ENCODE assay signal across 17 cellular contexts in the genomic region with DNA sequence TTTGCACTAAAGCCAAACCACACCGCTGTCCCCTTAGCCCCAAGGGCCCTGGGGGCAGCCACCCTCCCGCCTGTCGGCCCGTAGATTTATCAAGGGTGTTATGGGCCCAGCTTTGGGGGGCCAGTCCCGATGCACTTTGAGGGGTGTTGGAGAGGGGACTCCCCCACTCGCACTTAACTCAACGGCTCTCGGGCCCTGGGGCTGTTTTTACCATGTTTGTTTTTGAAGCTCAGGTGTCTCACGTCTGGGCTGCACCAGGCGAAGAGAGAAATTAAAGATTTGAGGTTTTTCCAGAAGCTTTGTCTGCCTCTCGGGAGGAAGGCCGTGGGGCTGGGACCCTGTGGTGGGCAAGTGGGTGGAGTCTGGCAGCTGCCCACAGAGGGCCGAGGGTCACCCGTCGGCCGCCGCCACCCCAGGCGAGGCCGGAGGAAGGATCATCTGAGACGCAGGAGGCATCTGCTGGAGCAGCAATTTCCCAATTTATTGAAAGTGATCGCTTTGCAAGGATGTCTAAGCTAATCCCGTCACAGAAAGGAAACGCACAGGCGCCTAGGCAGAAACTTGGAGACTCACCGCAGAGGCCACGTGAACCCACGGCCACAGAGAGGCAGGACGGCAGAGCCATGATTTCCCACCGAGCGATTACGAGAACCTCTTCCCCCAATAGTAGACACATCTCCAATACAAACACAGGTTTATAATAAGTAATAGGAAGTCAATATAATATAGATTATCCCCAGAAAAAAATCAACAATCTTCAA. TPM values are rescaled to one million over a fixed set of nuclear protein-coding genes. Genes with fewer than 3 reads are reported as not detected.
DNase-seq lines count a peak whose midpoint lies in the region; ATAC-seq, FAIRE-seq and TF ChIP-seq lines count a peak whose summit lies in the region.
"Had no signal": no experiment of that assay in that cellular context is flagged by ENCODE, and none has a peak within 500 bp of the region (broad histone marks: within the 10 kb centered on the region; RNA-seq: fewer than 3 reads in every experiment).

No MANE protein-coding gene starts in this region.

- 93% methylated on average over 25 of the region's 31 CpGs for WGBS in K562 (ENCODE audit: insufficient coverage, low coverage, missing lambda C conversion rate)

- peaks cover 24% of the 10 kb centered on the region for H3K36me3 ChIP-seq in A673 (ENCODE audit: insufficient read depth, low read length, poor library complexity, severe bottlenecking)
- peaks cover 33% of the 10 kb centered on the region; the same call in 1 of the 3 replicates for H3K36me3 ChIP-seq in K562 (ENCODE audit: control insufficient read depth, insufficient read depth, low read length)

- H3K9me3 Mint-ChIP-seq in neural crest cell = no peaks in the 10 kb centered on the region
- no peaks in the 10 kb centered on the region for H3K9me3 Mint-ChIP-seq in naive thymus-derived CD8-positive, alpha-beta T cell
- H3K9me3 Mint-ChIP-seq: activated T-cell treated with anti-CD3 and anti-CD28 coated beads, Interleukin-2, amount 50 U/mL, for 4 hours; central memory CD8-positive, alpha-beta T cell; stimulated activated memory B cell treated with anti-CD40 and anti-IgM and Interleukin-4, amounts not matched to agents 10 μg/mL and 1 μg/mL and 100 μg/mL, for 72 hours had no signal

- H3K27ac ChIP-seq in A673 (ENCODE audit: low read depth, low read length, poor library complexity, severe bottlenecking) = peak overlapping the region; percentile 23
- H3K27ac ChIP-seq in K562 (ENCODE audit: extremely low read depth, low read depth, low read length) = no peak overlapping the region

- no peak for TF ChIP-seq CTCF in A673 (conservative IDR thresholded peaks at IDR 0.05; ENCODE audit: low read depth, low read length)
- no peak for TF ChIP-seq CTCF in GM13977 (IDR thresholded peaks at IDR 0.05; ENCODE audit: extremely low read depth, insufficient read depth, missing control alignments)
- no peak for TF ChIP-seq CTCF in K562 (IDR thresholded peaks at IDR 0.05 in 2 of 3, conservative IDR thresholded peaks at IDR 0.05 in 1 of 3; ENCODE audit: insufficient read depth in 2 of 3, low read depth in 1 of 3, low read length in 3 of 3)
- no peak for TF ChIP-seq CTCF in neural crest cell (conservative IDR thresholded peaks at IDR 0.05)

- H3K4me3 ChIP-seq in A673 (ENCODE audit: low read depth, low read length, poor library complexity, severe bottlenecking) (no peak overlapping the region), K562 (no peak overlapping the region)
- H3K4me3 ChIP-seq: vagina had no signal

- no peak for TF ChIP-seq EP300 in K562 (IDR thresholded peaks at IDR 0.05; ENCODE audit: low read length)

- no peaks in the 10 kb centered on the region; the same call in 1 of the 2 replicates for H4K20me1 ChIP-seq in K562 (replicated peaks; ENCODE audit: control insufficient read depth, insufficient read depth, low read length)

- POLR2A ChIA-PET in A673 (lab: Charles Lee; ENCODE audit: low non-redundant PET) = interaction anchor here (0.6 kb wide), 1 partner anchor 123 kb away, joined by 20 read pairs; no protein-coding TSS in a partner anchor
- POLR2A ChIA-PET in K562 (lab: Yijun Ruan, JAX) = interaction anchor here (0.7 to 2.2 kb wide), 5 partner anchors 12 to 240 kb away, joined by 3 to 7 read pairs (median 4); partner anchors contain the start of genes ARFRP1 and ZGPAT
- POLR2A ChIA-PET in naive thymus-derived CD8-positive, alpha-beta T cell (lab: Charles Lee) = interaction anchor here (0.5 to 10.0 kb wide), 7 partner anchors 7 to 386 kb away, joined by 3 to 137 read pairs (median 3); partner anchors contain the start of genes ARFRP1 and ZGPAT

- H3K36me3 Mint-ChIP-seq in neural crest cell (ENCODE audit: low read depth) = peaks cover 4% of the 10 kb centered on the region
- peaks cover 0 to 11% (median 0%) of the 10 kb centered on the region in 3 donors for H3K36me3 Mint-ChIP-seq in naive thymus-derived CD8-positive, alpha-beta T cell
- H3K36me3 Mint-ChIP-seq: stimulated activated memory B cell treated with anti-CD40 and anti-IgM and Interleukin-4, amounts not matched to agents 10 μg/mL and 1 μg/mL and 100 μg/mL, for 72 hours had no signal

- no peak overlapping the region for H2AFZ ChIP-seq in K562 (ENCODE audit: low read depth, low read length)

- no peaks in the 10 kb centered on the region for H3K4me1 Mint-ChIP-seq in neural crest cell
- peaks cover under 1 to 9% (median 2%) of the 10 kb centered on the region in 4 donors for H3K4me1 Mint-ChIP-seq in naive thymus-derived CD8-positive, alpha-beta T cell
- H3K4me1 Mint-ChIP-seq: central memory CD8-positive, alpha-beta T cell had no signal

- ATAC-seq in K562 = no peak
- ATAC-seq in naive thymus-derived CD8-positive, alpha-beta T cell = no peak
- ATAC-seq: activated T-cell treated with anti-CD3 and anti-CD28 coated beads, Interleukin-2, amount 50 U/mL, for 4 hours; stimulated activated memory B cell treated with anti-CD40 and anti-IgM and Interleukin-4, amounts not matched to agents 10 μg/mL and 1 μg/mL and 100 μg/mL, for 72 hours had no signal

- H3K9me3 ChIP-seq in A673 (ENCODE audit: low read depth, low read length, poor library complexity, severe bottlenecking) (no peaks in the 10 kb centered on the region), K562 (replicated peaks; ENCODE audit: control insufficient read depth, insufficient read depth, low read depth, low read length) (no peaks in the 10 kb centered on the region)
- H3K9me3 ChIP-seq: vagina had no signal

- BruUV-seq in A673 (replicated peaks; lab: Mats Ljungman, UMichigan) (TSS peak; percentile 41), K562 (replicated peaks; lab: Mats Ljungman, UMichigan) (no TSS peak)

- CTCF ChIA-PET in A673 (lab: Charles Lee) = no interaction called here
- CTCF ChIA-PET in K562 (lab: Yijun Ruan, JAX; ENCODE audit: low intra/inter-chr PET ratio) = no interaction called here

- no peaks in the 10 kb centered on the region for H3K27me3 ChIP-seq in A673 (replicated peaks; ENCODE audit: insufficient read depth, low read depth, low read length, poor library complexity)
- H3K27me3 ChIP-seq in K562 (ENCODE audit: control insufficient read depth in 2 of 2, insufficient read depth in 2 of 2, low read length in 2 of 2) = no peaks in the 10 kb centered on the region
- H3K27me3 ChIP-seq: vagina had no signal

- no peak overlapping the region for H3K4me2 ChIP-seq in K562 (ENCODE audit: insufficient read depth, low read length)

- DNase-seq in A673 (ENCODE audit: low spot score) (no peak), GM13977 (ENCODE audit: low spot score) (peak; percentile 22), K562 (ENCODE audit: extremely low read depth in 1 of 4, low spot score in 3 of 4) (no peak), neural crest cell (ENCODE audit: low read depth, low spot score) (no peak), foreskin melanocyte (no peak), posterior vena cava (ENCODE audit: low spot score) (no peak)
- no peak for DNase-seq in naive thymus-derived CD8-positive, alpha-beta T cell
- DNase-seq in activated CD8-positive, alpha-beta memory T cell treated with anti-CD3 and anti-CD28 coated beads for 24 hours = no peak
- DNase-seq: activated naive CD4-positive, alpha-beta T cell; activated T-cell treated with anti-CD3 and anti-CD28 coated beads, Interleukin-2, amount 50 U/mL, for 4 hours; KG1; Right ventricle myocardium superior had no signal

- FAIRE-seq in K562 (lab: Jason Lieb, UNC) = no peak
- FAIRE-seq: frontal cortex had no signal

- in situ Hi-C loops in GM13977 (cut with MboI; ENCODE audit: low pct_unique_long_range_greater_than_20kb, low sequenced_read_pairs, unreplicated experiment) = no loop called here
- in situ Hi-C loops in K562 (cut with MboI) = no loop called here

- no peak for TF ChIP-seq POLR2A in K562 (conservative IDR thresholded peaks at IDR 0.05)

- H3K4me1 ChIP-seq in A673 (ENCODE audit: insufficient read depth, low read length, poor library complexity, severe bottlenecking) = peaks cover 16% of the 10 kb centered on the region
- peaks cover 11 to 79% of the 10 kb centered on the region in 2 experiments for H3K4me1 ChIP-seq in K562 (replicated peaks in 1 of 2; ENCODE audit: control insufficient read depth in 2 of 2, insufficient read depth in 2 of 2, low read length in 2 of 2)

- H3K27ac Mint-ChIP-seq in neural crest cell (ENCODE audit: unreplicated experiment) = no peak overlapping the region
- H3K27ac Mint-ChIP-seq in naive thymus-derived CD8-positive, alpha-beta T cell = peak overlapping the region in 4 of 10 donors; percentile 18 to 79 (median 36)
- H3K27ac Mint-ChIP-seq: stimulated activated memory B cell treated with anti-CD40 and anti-IgM and Interleukin-4, amounts not matched to agents 10 μg/mL and 1 μg/mL and 100 μg/mL, for 72 hours had no signal

- H3K4me3 Mint-ChIP-seq in neural crest cell = peak overlapping the region; percentile 80
- peak overlapping the region in 1 of 10 donors; percentile 36 for H3K4me3 Mint-ChIP-seq in naive thymus-derived CD8-positive, alpha-beta T cell
- H3K4me3 Mint-ChIP-seq: activated T-cell treated with anti-CD3 and anti-CD28 coated beads, Interleukin-2, amount 50 U/mL, for 4 hours; central memory CD8-positive, alpha-beta T cell; stimulated activated memory B cell treated with anti-CD40 and anti-IgM and Interleukin-4, amounts not matched to agents 10 μg/mL and 1 μg/mL and 100 μg/mL, for 72 hours had no signal

- no peak overlapping the region; a peak in 1 of 4 replicates for H3K9ac ChIP-seq in K562 (ENCODE audit: insufficient read depth in 1 of 2, low read depth in 2 of 2, low read length in 2 of 2)

- intact Hi-C loops in A673 (cut with micrococcal nuclease; ENCODE audit: unreplicated experiment) = no loop called here
- intact Hi-C loops in K562 (cut with micrococcal nuclease) = no loop called here
- intact Hi-C loops in posterior vena cava (cut with DNase I) = no loop called here

- peaks cover 4% of the 10 kb centered on the region for H3K27me3 Mint-ChIP-seq in neural crest cell (ENCODE audit: low read depth)
- no peaks in the 10 kb centered on the region for H3K27me3 Mint-ChIP-seq in naive thymus-derived CD8-positive, alpha-beta T cell
- H3K27me3 Mint-ChIP-seq: central memory CD8-positive, alpha-beta T cell; stimulated activated memory B cell treated with anti-CD40 and anti-IgM and Interleukin-4, amounts not matched to agents 10 μg/mL and 1 μg/mL and 100 μg/mL, for 72 hours had no signal

- peaks cover 16% of the 10 kb centered on the region for H3K79me2 ChIP-seq in K562 (ENCODE audit: control insufficient read depth, insufficient read depth, low read length)

- H3K9me1 ChIP-seq in K562 (ENCODE audit: control insufficient read depth, insufficient read depth, low read length) = no peaks in the 10 kb centered on the region

- TF ChIP-seq RAD21 in K562 (CRISPR knock-in tag; conservative IDR thresholded peaks at IDR 0.05 in 1 of 2, IDR thresholded peaks at IDR 0.05 in 1 of 2) = no peak

RNA-seq across cellular contexts. Expression of gene SLC2A4RG, which starts 3.8 kb away (rescaled TPM):
- total RNA-seq in A673 (2021) = 45.8 and 71.0 TPM in 2 replicates
- 22.0 and 60.9 TPM in 2 replicates for total RNA-seq in K562 (2011; cell fraction: chromatin; rRNA removed; ENCODE audit: low replicate concordance)
- 104 and 105 TPM in 2 replicates for total RNA-seq in K562 (2011; cell fraction: nucleolus; rRNA removed)
- 35.7 and 41.6 TPM in 2 replicates for total RNA-seq in K562 (2011; cell fraction: nucleoplasm; rRNA removed)
- 62.7 and 92.2 TPM in 2 replicates for total RNA-seq in K562 (2014; rRNA removed)
- total RNA-seq in K562 (2014; rRNA removed; fragmentation: Illumina TruSeq; extraction: Trizol) = 8.2 and 8.3 TPM in 2 replicates
- total RNA-seq in K562 (2015; rRNA removed; fragmentation: Illumina TruSeq; extraction: Trizol) = 26.5 and 28.3 TPM in 2 replicates
- total RNA-seq in K562 (2021) = 97.3 and 104 TPM in 2 replicates
- polyA plus RNA-seq in K562 (2011; rRNA removed) = 29.5 and 48.0 TPM in 2 replicates
- 27.4 and 73.4 TPM in 2 replicates for polyA plus RNA-seq in K562 (2011; cell fraction: cytosol; rRNA removed)
- polyA plus RNA-seq in K562 (2011; cell fraction: nucleus; rRNA removed) = 238 and 316 TPM in 2 replicates
- 65.5 and 70.1 TPM in 2 replicates for polyA plus RNA-seq in K562 (2012)
- 10.3 and 24.9 TPM in 2 replicates for polyA plus RNA-seq in K562 (2014; fragmentation: Illumina TruSeq; extraction: Trizol)
- polyA plus RNA-seq in K562 (2014; fragmentation: Nextera tagmentation; extraction: Ambion mirVana) = 1 to 10 TPM in 1 of 2 experiments, under 1 TPM in 1; 0.34 to 1.1 TPM
- polyA plus RNA-seq in K562 (2014; rRNA removed) = 62.6 and 84.4 TPM in 2 replicates
- polyA minus RNA-seq in K562 (2011; rRNA and poly(A)+ RNA removed) = 1.6 and 4.4 TPM in 2 replicates
- polyA minus RNA-seq in K562 (2011; cell fraction: cytosol; rRNA and poly(A)+ RNA removed) = 14.8 and 20.6 TPM in 2 replicates
- 47.3 and 53.0 TPM in 2 replicates for polyA minus RNA-seq in K562 (2011; cell fraction: nucleus; rRNA and poly(A)+ RNA removed)
- total RNA-seq in neural crest cell = 73.3 and 79.1 TPM in 2 replicates
- 100 to 1,000 TPM; 124 to 134 TPM for total RNA-seq in naive thymus-derived CD8-positive, alpha-beta T cell
- polyA plus RNA-seq in naive thymus-derived CD8-positive, alpha-beta T cell = 1 to 10 TPM; 3.8 to 4.8 (median 4.7) TPM
- 100 to 1,000 TPM in 1 of 2 donors, 10 to 100 TPM in 1; 54.0 to 112 TPM for total RNA-seq in posterior vena cava

RNA-seq across cellular contexts. Expression of gene LIME1, which starts 6.9 kb away (rescaled TPM):
- total RNA-seq in A673 (2021) = 15.1 and 16.3 TPM in 2 replicates
- 6.7 and 27.9 TPM in 2 replicates for total RNA-seq in K562 (2011; cell fraction: chromatin; rRNA removed; ENCODE audit: low replicate concordance)
- 29.6 and 36.2 TPM in 2 replicates for total RNA-seq in K562 (2011; cell fraction: nucleolus; rRNA removed)
- total RNA-seq in K562 (2011; cell fraction: nucleoplasm; rRNA removed) = 12.0 and 12.1 TPM in 2 replicates
- 9.5 and 12.7 TPM in 2 replicates for total RNA-seq in K562 (2014; rRNA removed)
- total RNA-seq in K562 (2014; rRNA removed; fragmentation: Illumina TruSeq; extraction: Trizol) = 0.11 and 0.32 TPM in 2 replicates
- total RNA-seq in K562 (2015; rRNA removed; fragmentation: Illumina TruSeq; extraction: Trizol) = 2.7 and 2.8 TPM in 2 replicates
- 9.3 and 10.2 TPM in 2 replicates for total RNA-seq in K562 (2021)
- polyA plus RNA-seq in K562 (2011; rRNA removed) = 1.5 and 3.9 TPM in 2 replicates
- polyA plus RNA-seq in K562 (2011; cell fraction: cytosol; rRNA removed) = 4.5 and 15.8 TPM in 2 replicates
- polyA plus RNA-seq in K562 (2011; cell fraction: nucleus; rRNA removed) = 37.1 and 90.0 TPM in 2 replicates
- polyA plus RNA-seq in K562 (2012) = 5.5 and 10.7 TPM in 2 replicates
- 0.83 and 2.3 TPM in 2 replicates for polyA plus RNA-seq in K562 (2014; fragmentation: Illumina TruSeq; extraction: Trizol)
- not detected for polyA plus RNA-seq in K562 (2014; fragmentation: Nextera tagmentation; extraction: Ambion mirVana)
- 17.1 and 20.2 TPM in 2 replicates for polyA plus RNA-seq in K562 (2014; rRNA removed)
- polyA minus RNA-seq in K562 (2011; rRNA and poly(A)+ RNA removed) = 0.06 and 0.25 TPM in 2 replicates
- 1.2 and 1.5 TPM in 2 replicates for polyA minus RNA-seq in K562 (2011; cell fraction: cytosol; rRNA and poly(A)+ RNA removed)
- 4.7 and 7.7 TPM in 2 replicates for polyA minus RNA-seq in K562 (2011; cell fraction: nucleus; rRNA and poly(A)+ RNA removed)
- total RNA-seq in neural crest cell = 16.5 and 17.6 TPM in 2 replicates
- 100 to 1,000 TPM in 1 of 2 experiments, 10 to 100 TPM in 1; 95.0 to 104 TPM for total RNA-seq in naive thymus-derived CD8-positive, alpha-beta T cell
- polyA plus RNA-seq in naive thymus-derived CD8-positive, alpha-beta T cell = 100 to 1,000 TPM; 255 to 292 (median 282) TPM
- total RNA-seq in posterior vena cava = 1 to 10 TPM; 4.2 to 4.9 TPM

RNA-seq across cellular contexts. Expression of gene ZGPAT, which starts 35.6 kb away (rescaled TPM):
- total RNA-seq in A673 (2021) = 28.2 and 28.3 TPM in 2 replicates
- 20.3 and 73.7 TPM in 2 replicates for total RNA-seq in K562 (2011; cell fraction: chromatin; rRNA removed; ENCODE audit: low replicate concordance)
- total RNA-seq in K562 (2011; cell fraction: nucleolus; rRNA removed) = 43.4 and 48.4 TPM in 2 replicates
- 35.6 and 47.3 TPM in 2 replicates for total RNA-seq in K562 (2011; cell fraction: nucleoplasm; rRNA removed)
- total RNA-seq in K562 (2014; rRNA removed) = 19.4 and 26.6 TPM in 2 replicates
- total RNA-seq in K562 (2014; rRNA removed; fragmentation: Illumina TruSeq; extraction: Trizol) = 2.2 and 2.4 TPM in 2 replicates
- total RNA-seq in K562 (2015; rRNA removed; fragmentation: Illumina TruSeq; extraction: Trizol) = 7.9 and 8.4 TPM in 2 replicates
- total RNA-seq in K562 (2021) = 22.5 and 25.4 TPM in 2 replicates
- polyA plus RNA-seq in K562 (2011; rRNA removed) = 7.4 and 10.7 TPM in 2 replicates
- 6.2 and 15.4 TPM in 2 replicates for polyA plus RNA-seq in K562 (2011; cell fraction: cytosol; rRNA removed)
- 40.8 and 67.3 TPM in 2 replicates for polyA plus RNA-seq in K562 (2011; cell fraction: nucleus; rRNA removed)
- 14.8 and 18.0 TPM in 2 replicates for polyA plus RNA-seq in K562 (2012)
- polyA plus RNA-seq in K562 (2014; fragmentation: Illumina TruSeq; extraction: Trizol) = 5.6 and 10.9 TPM in 2 replicates
- polyA plus RNA-seq in K562 (2014; fragmentation: Nextera tagmentation; extraction: Ambion mirVana) = under 1 TPM; 0.14 to 0.21 TPM
- 24.1 and 27.7 TPM in 2 replicates for polyA plus RNA-seq in K562 (2014; rRNA removed)
- 2.7 and 4.6 TPM in 2 replicates for polyA minus RNA-seq in K562 (2011; rRNA and poly(A)+ RNA removed)
- 11.6 and 12.8 TPM in 2 replicates for polyA minus RNA-seq in K562 (2011; cell fraction: cytosol; rRNA and poly(A)+ RNA removed)
- 9.8 and 11.2 TPM in 2 replicates for polyA minus RNA-seq in K562 (2011; cell fraction: nucleus; rRNA and poly(A)+ RNA removed)
- total RNA-seq in neural crest cell = 31.3 and 32.1 TPM in 2 replicates
- total RNA-seq in naive thymus-derived CD8-positive, alpha-beta T cell = 10 to 100 TPM; 52.6 to 53.9 TPM
- polyA plus RNA-seq in naive thymus-derived CD8-positive, alpha-beta T cell = 10 to 100 TPM; 42.3 to 73.8 (median 47.1) TPM
- 10 to 100 TPM; 15.1 to 15.2 TPM for total RNA-seq in posterior vena cava

RNA-seq across cellular contexts. Expression of gene ARFRP1, which starts 35.6 kb away (rescaled TPM):
- total RNA-seq in A673 (2021) (38.9 and 41.1 TPM in 2 replicates), K562 (2014; rRNA removed) (64.3 and 74.1 TPM in 2 replicates), K562 (2014; rRNA removed; fragmentation: Illumina TruSeq; extraction: Trizol) (16.1 and 19.1 TPM in 2 replicates), K562 (2015; rRNA removed; fragmentation: Illumina TruSeq; extraction: Trizol) (37.3 and 37.7 TPM in 2 replicates), K562 (2021) (64.0 and 78.9 TPM in 2 replicates), neural crest cell (41.0 and 42.1 TPM in 2 replicates), posterior vena cava (10 to 100 TPM; 35.7 to 38.1 TPM)
- total RNA-seq in K562 (2011; cell fraction: chromatin; rRNA removed; ENCODE audit: low replicate concordance) = 98.6 and 222 TPM in 2 replicates
- total RNA-seq in K562 (2011; cell fraction: nucleolus; rRNA removed) = 116 and 124 TPM in 2 replicates
- total RNA-seq in K562 (2011; cell fraction: nucleoplasm; rRNA removed) = 75.6 and 81.5 TPM in 2 replicates
- polyA plus RNA-seq in K562 (2011; rRNA removed) (37.5 and 39.5 TPM in 2 replicates), K562 (2014; fragmentation: Illumina TruSeq; extraction: Trizol) (20.0 and 36.3 TPM in 2 replicates), K562 (2014; fragmentation: Nextera tagmentation; extraction: Ambion mirVana) (1 to 10 TPM; 2.2 to 6.0 TPM), K562 (2014; rRNA removed) (66.9 and 70.5 TPM in 2 replicates)
- 52.0 and 57.8 TPM in 2 replicates for polyA plus RNA-seq in K562 (2011; cell fraction: cytosol; rRNA removed)
- 132 and 147 TPM in 2 replicates for polyA plus RNA-seq in K562 (2011; cell fraction: nucleus; rRNA removed)
- 44.1 and 48.2 TPM in 2 replicates for polyA plus RNA-seq in K562 (2012)
- 18.4 and 33.9 TPM in 2 replicates for polyA minus RNA-seq in K562 (2011; rRNA and poly(A)+ RNA removed)
- polyA minus RNA-seq in K562 (2011; cell fraction: cytosol; rRNA and poly(A)+ RNA removed) = 14.4 and 22.2 TPM in 2 replicates
- polyA minus RNA-seq in K562 (2011; cell fraction: nucleus; rRNA and poly(A)+ RNA removed) = 46.2 and 62.4 TPM in 2 replicates
- 100 to 1,000 TPM; 106 to 108 TPM for total RNA-seq in naive thymus-derived CD8-positive, alpha-beta T cell
- polyA plus RNA-seq in naive thymus-derived CD8-positive, alpha-beta T cell = 10 to 100 TPM; 60.1 to 92.1 (median 80.9) TPM

RNA-seq across cellular contexts. Expression of gene TNFRSF6B, which starts 46.9 kb away (rescaled TPM):
- total RNA-seq in A673 (2021) (not detected in 2 replicates), K562 (2014; rRNA removed) (0.32 and 3.8 TPM in 2 replicates), K562 (2014; rRNA removed; fragmentation: Illumina TruSeq; extraction: Trizol) (not detected in 2 replicates), K562 (2015; rRNA removed; fragmentation: Illumina TruSeq; extraction: Trizol) (0.19 TPM in 1 of 2 replicates, not detected in the other), K562 (2021) (not detected in 2 replicates), neural crest cell (not detected in 2 replicates), posterior vena cava (1 to 10 TPM; 5.4 to 7.0 TPM)
- total RNA-seq in K562 (2011; cell fraction: chromatin; rRNA removed; ENCODE audit: low replicate concordance) = not detected in 2 replicates
- 4.9 and 6.3 TPM in 2 replicates for total RNA-seq in K562 (2011; cell fraction: nucleolus; rRNA removed)
- total RNA-seq in K562 (2011; cell fraction: nucleoplasm; rRNA removed) = not detected in 2 replicates
- polyA plus RNA-seq in K562 (2011; rRNA removed) (0.10 and 0.37 TPM in 2 replicates), K562 (2014; fragmentation: Illumina TruSeq; extraction: Trizol) (not detected in 2 replicates), K562 (2014; fragmentation: Nextera tagmentation; extraction: Ambion mirVana) (not detected), K562 (2014; rRNA removed) (3.2 and 3.5 TPM in 2 replicates)
- polyA plus RNA-seq in K562 (2011; cell fraction: cytosol; rRNA removed) = 1.1 and 5.8 TPM in 2 replicates
- 1.4 and 13.8 TPM in 2 replicates for polyA plus RNA-seq in K562 (2011; cell fraction: nucleus; rRNA removed)
- 0.87 and 1.3 TPM in 2 replicates for polyA plus RNA-seq in K562 (2012)
- polyA minus RNA-seq in K562 (2011; rRNA and poly(A)+ RNA removed) = not detected in 2 replicates
- polyA minus RNA-seq in K562 (2011; cell fraction: cytosol; rRNA and poly(A)+ RNA removed) = not detected in 2 replicates
- polyA minus RNA-seq in K562 (2011; cell fraction: nucleus; rRNA and poly(A)+ RNA removed) = 1.2 TPM in 1 of 2 replicates, not detected in the other
- 1 to 10 TPM in 1 of 2 experiments, under 1 TPM in 1; 0.96 to 1.1 TPM for total RNA-seq in naive thymus-derived CD8-positive, alpha-beta T cell
- under 1 TPM in 2 of 3 donors, not detected in 1; 0.22 to 0.84 TPM for polyA plus RNA-seq in naive thymus-derived CD8-positive, alpha-beta T cell
- total RNA-seq: activated CD8-positive, alpha-beta memory T cell treated with anti-CD3 and anti-CD28 coated beads for 36 hours; frontal cortex had no signal
